In genomic region chr16:61460020-61460419, GRCh38 we compare ENCODE assay signal across 33 cellular contexts.
"Had no signal": no experiment of that assay in that cellular context is flagged by ENCODE, and none has a peak within 500 bp of the region (broad histone marks: within the 10 kb centered on the region; RNA-seq: fewer than 3 reads in every experiment).

No MANE protein-coding gene starts in this region.

- H3K9me3 ChIP-seq: adrenal gland, ascending aorta, body of pancreas had no signal

- ATAC-seq: activated naive CD4-positive, alpha-beta T cell treated with anti-CD3 and anti-CD28 coated beads, Interleukin-2, amount 50 U/mL, for 72 hours; activated naive CD8-positive, alpha-beta T cell treated with anti-CD3 and anti-CD28 coated beads, Interleukin-2, amount 50 U/mL, for 24 hours; activated T-cell treated with anti-CD3 and anti-CD28 coated beads, Interleukin-2, amount 50 U/mL, for 4 hours; activated T-cell treated with anti-CD3 and anti-CD28 coated beads, Interleukin-2, amount 50 U/mL, for 72 hours; activated T-helper 17 cell treated with anti-CD3 and anti-CD28 coated beads, Interleukin-2, amount 50 U/mL, for 72 hours; body of pancreas had no signal

- FAIRE-seq: astrocyte, bronchial epithelial cell had no signal

- H3K4me1 ChIP-seq: adrenal gland, ascending aorta, body of pancreas, breast epithelium had no signal

- H3K36me3 ChIP-seq: adrenal gland, ascending aorta, brain microvascular endothelial cell, breast epithelium, cardiac muscle cell had no signal

- H3K4me3 ChIP-seq: adrenal gland, ascending aorta, body of pancreas, breast epithelium, cardiac muscle cell had no signal

- H3K27me3 ChIP-seq: adrenal gland, ascending aorta, body of pancreas, brain microvascular endothelial cell, breast epithelium, cardiac muscle cell had no signal

- DNase-seq: activated effector memory CD4-positive, alpha-beta T cell treated with anti-CD3 and anti-CD28 coated beads, Interleukin-2, amount 50 U/mL, for 16 hours; activated effector memory CD4-positive, alpha-beta T cell treated with Interleukin-2 at 50 U/mL for 16 hours; activated gamma-delta T cell; activated gamma-delta T cell treated with Interleukin-2 at 50 U/mL for 16 hours; activated naive CD4-positive, alpha-beta T cell; activated naive CD4-positive, alpha-beta T cell treated with anti-CD3 and anti-CD28 coated beads for 36 hours; activated naive CD4-positive, alpha-beta T cell treated with anti-CD3 and anti-CD28 coated beads, Interleukin-2, amount 10 ng/mL, durations not matched to agents 7 days and 5 days; activated naive CD4-positive, alpha-beta T cell treated with anti-CD3 and anti-CD28 coated beads, Interleukin-2, amount 50 U/mL, for 16 hours; activated naive CD4-positive, alpha-beta T cell treated with Interleukin-2 at 50 U/mL for 16 hours; activated naive CD8-positive, alpha-beta T cell treated with anti-CD3 and anti-CD28 coated beads for 36 hours; activated naive CD8-positive, alpha-beta T cell treated with anti-CD3 and anti-CD28 coated beads, Interleukin-2, amount 10 ng/mL, durations not matched to agents 7 days and 5 days; activated naive CD8-positive, alpha-beta T cell treated with anti-CD3 and anti-CD28 coated beads, Interleukin-2, amount 50 U/mL, for 24 hours; activated T-cell treated with anti-CD3 and anti-CD28 coated beads, Interleukin-2, amount 50 U/mL, for 24 hours; activated T-cell treated with anti-CD3 and anti-CD28 coated beads, Interleukin-2, amount 50 U/mL, for 4 hours; activated T-cell treated with anti-CD3 and anti-CD28 coated beads, Interleukin-2, amount 50 U/mL, for 48 hours; activated T-cell treated with anti-CD3 and anti-CD28 coated beads, Interleukin-2, amount 50 U/mL, for 72 hours; adrenal gland; amniotic stem cell; amygdala; anterior cingulate cortex; aorta; body of pancreas; brain microvascular endothelial cell; caudate nucleus; central memory CD4-positive, alpha-beta T cell; cerebellar nuclear complex had no signal

- H3K27ac ChIP-seq: adrenal gland, ascending aorta, body of pancreas, brain microvascular endothelial cell, breast epithelium, cardiac muscle cell had no signal
